ENCODE assay signal across 20 cellular contexts in genomic region chr7:30750010-30750409, GRCh38. TPM values are rescaled to one million over a fixed set of nuclear protein-coding genes. Genes with fewer than 3 reads are reported as not detected.
DNase-seq lines count a peak whose midpoint lies in the region; ATAC-seq and TF ChIP-seq lines count a peak whose summit lies in the region.
"Had no signal": no experiment of that assay in that cellular context is flagged by ENCODE, and none has a peak within 500 bp of the region (broad histone marks: within the 10 kb centered on the region; RNA-seq: fewer than 3 reads in every experiment).

No MANE protein-coding gene starts in this region.

- H3K4me1 ChIP-seq in Peyer's patch = peaks cover 0 to 31% (median 0%) of the 10 kb centered on the region in 4 donors
- no peaks in the 10 kb centered on the region for H3K4me1 ChIP-seq in colonic mucosa
- peaks cover 17% of the 10 kb centered on the region for H3K4me1 ChIP-seq in mesenchymal stem cell (ENCODE audit: control insufficient read depth, insufficient read depth, low read depth, low read length)
- H3K4me1 ChIP-seq in stomach smooth muscle (ENCODE audit: control insufficient read depth, insufficient read depth, low read length) = peaks cover 49% of the 10 kb centered on the region
- no peaks in the 10 kb centered on the region for H3K4me1 ChIP-seq in CD8-positive, alpha-beta memory T cell (ENCODE audit: insufficient read depth, low read length)

- peak overlapping the region; percentile 97 for H4K8ac ChIP-seq in mesenchymal stem cell (ENCODE audit: low read length)

- peak overlapping the region in 1 of 8 donors; percentile 39 for H3K27ac Mint-ChIP-seq in CD8-positive, alpha-beta memory T cell
- H3K27ac Mint-ChIP-seq: activated naive CD8-positive, alpha-beta T cell; natural killer cell; progenitor cell of endocrine pancreas had no signal

- no peak for TF ChIP-seq CTCF in Peyer's patch (IDR thresholded peaks at IDR 0.05)
- TF ChIP-seq CTCF in colonic mucosa (IDR thresholded peaks at IDR 0.05) = no peak
- no peak for TF ChIP-seq CTCF in omental fat pad (IDR thresholded peaks at IDR 0.05)

- H3K36me3 ChIP-seq in Peyer's patch = no peaks in the 10 kb centered on the region
- H3K36me3 ChIP-seq in colonic mucosa = no peaks in the 10 kb centered on the region
- H3K36me3 ChIP-seq in mesenchymal stem cell (ENCODE audit: control insufficient read depth in 1 of 2, insufficient read depth in 2 of 2, low read depth in 1 of 2, low read length in 2 of 2) = no peaks in the 10 kb centered on the region
- peaks cover 0 to 8% of the 10 kb centered on the region in 2 donors for H3K36me3 ChIP-seq in stomach smooth muscle (ENCODE audit: control insufficient read depth in 2 of 2, insufficient read depth in 2 of 2, low read length in 2 of 2)
- H3K36me3 ChIP-seq in CD8-positive, alpha-beta memory T cell (ENCODE audit: insufficient read depth, low read length) = no peaks in the 10 kb centered on the region
- H3K36me3 ChIP-seq: brain microvascular endothelial cell had no signal

- H3K27me3 Mint-ChIP-seq in CD8-positive, alpha-beta memory T cell = no peaks in the 10 kb centered on the region
- H3K27me3 Mint-ChIP-seq: activated naive CD8-positive, alpha-beta T cell; progenitor cell of endocrine pancreas had no signal

- no peak for TF ChIP-seq POLR2A in Peyer's patch (IDR thresholded peaks at IDR 0.05)

- POLR2A ChIA-PET in CD8-positive, alpha-beta memory T cell (lab: Charles Lee) = no interaction called here

- intact Hi-C loops in colonic mucosa (cut with DNase I) = no loop called here

- H3K14ac ChIP-seq in mesenchymal stem cell (ENCODE audit: low read length in 2 of 2) = no peak overlapping the region

- H3K9me3 ChIP-seq in Peyer's patch = no peaks in the 10 kb centered on the region
- no peaks in the 10 kb centered on the region for H3K9me3 ChIP-seq in colonic mucosa
- H3K9me3 ChIP-seq in mesenchymal stem cell (ENCODE audit: control insufficient read depth, low read length) = no peaks in the 10 kb centered on the region
- no peaks in the 10 kb centered on the region for H3K9me3 ChIP-seq in stomach smooth muscle (ENCODE audit: control insufficient read depth in 2 of 2, low read length in 2 of 2)
- H3K9me3 ChIP-seq in CD8-positive, alpha-beta memory T cell (ENCODE audit: low read length) = no peaks in the 10 kb centered on the region
- H3K9me3 ChIP-seq: testis had no signal

- CTCF ChIA-PET in CD8-positive, alpha-beta memory T cell (lab: Charles Lee) = interaction anchor here (2.2 kb wide), 1 partner anchor 10 kb away, joined by 8 read pairs; no protein-coding TSS in a partner anchor

- H3K4me3 ChIP-seq in Peyer's patch (no peak overlapping the region), colonic mucosa (no peak overlapping the region), mesenchymal stem cell (ENCODE audit: insufficient read depth in 1 of 2, low read depth in 1 of 2, low read length in 2 of 2) (no peak overlapping the region), stomach smooth muscle (ENCODE audit: low read length in 2 of 2) (no peak overlapping the region)
- H3K4me3 ChIP-seq in CD8-positive, alpha-beta memory T cell (ENCODE audit: low read length) = no peak overlapping the region
- H3K4me3 ChIP-seq: testis had no signal

- H2AFZ ChIP-seq in mesenchymal stem cell (ENCODE audit: low read depth, low read length) = no peak overlapping the region

- H3K23ac ChIP-seq in mesenchymal stem cell (ENCODE audit: low read length in 2 of 2) = no peak overlapping the region

- no peaks in the 10 kb centered on the region for H3K79me1 ChIP-seq in mesenchymal stem cell (replicated peaks; ENCODE audit: low read length, poor library complexity, severe bottlenecking)

- no peak overlapping the region for H2AK5ac ChIP-seq in mesenchymal stem cell (ENCODE audit: low read length, severe bottlenecking)

- peak overlapping the region; percentile 6 for H2BK15ac ChIP-seq in mesenchymal stem cell (ENCODE audit: low read depth, poor library complexity, severe bottlenecking)

- no peak overlapping the region for H3K4me2 ChIP-seq in mesenchymal stem cell (ENCODE audit: low read length, poor library complexity, severe bottlenecking)

- no peaks in the 10 kb centered on the region for H3K4me1 Mint-ChIP-seq in CD8-positive, alpha-beta memory T cell
- H3K4me1 Mint-ChIP-seq: natural killer cell had no signal

- no peaks in the 10 kb centered on the region for H3K27me3 ChIP-seq in Peyer's patch
- no peaks in the 10 kb centered on the region for H3K27me3 ChIP-seq in colonic mucosa
- no peaks in the 10 kb centered on the region for H3K27me3 ChIP-seq in mesenchymal stem cell (ENCODE audit: control insufficient read depth in 1 of 2, insufficient read depth in 1 of 2, low read length in 2 of 2)
- H3K27me3 ChIP-seq in stomach smooth muscle (ENCODE audit: control insufficient read depth in 1 of 2, insufficient read depth in 2 of 2, low read length in 2 of 2) = no peaks in the 10 kb centered on the region
- no peaks in the 10 kb centered on the region for H3K27me3 ChIP-seq in CD8-positive, alpha-beta memory T cell (ENCODE audit: insufficient read depth, low read length, poor library complexity, severe bottlenecking)
- H3K27me3 ChIP-seq: brain microvascular endothelial cell, testis had no signal

- H3K36me3 Mint-ChIP-seq in CD8-positive, alpha-beta memory T cell = no peaks in the 10 kb centered on the region
- H3K36me3 Mint-ChIP-seq: activated naive CD8-positive, alpha-beta T cell; natural killer cell had no signal

- H2BK120ac ChIP-seq in mesenchymal stem cell (ENCODE audit: low read depth, low read length) = peak overlapping the region; percentile 73

- peak overlapping the region; percentile 96 for H4K91ac ChIP-seq in mesenchymal stem cell (ENCODE audit: low read length)

- no peaks in the 10 kb centered on the region for H3K9me3 Mint-ChIP-seq in CD8-positive, alpha-beta memory T cell
- H3K9me3 Mint-ChIP-seq: natural killer cell had no signal

- WGBS in mesenchymal stem cell = 100% methylated on average over 2 of the region's 2 CpGs

- no peak overlapping the region for H2BK5ac ChIP-seq in mesenchymal stem cell (ENCODE audit: low read depth, low read length, poor library complexity, severe bottlenecking)

- DNase-seq in Peyer's patch (no peak), colonic mucosa (no peak), mesenchymal stem cell (no peak), omental fat pad (ENCODE audit: low spot score) (no peak), AG08395 (ENCODE audit: low spot score) (no peak)
- no peak for DNase-seq in CD8-positive, alpha-beta memory T cell
- DNase-seq: AML-193, brain microvascular endothelial cell, COR-L47, erythroblast, MV-4-11, natural killer cell, NCI-H2029 treated with DMSO at 0.1 percent for 48 hours had no signal

- peak overlapping the region; percentile 23 to 88 for H3K18ac ChIP-seq in mesenchymal stem cell (ENCODE audit: low read depth in 1 of 2, low read length in 2 of 2)

- no peak overlapping the region for H3K4me3 Mint-ChIP-seq in CD8-positive, alpha-beta memory T cell
- H3K4me3 Mint-ChIP-seq: activated naive CD8-positive, alpha-beta T cell; natural killer cell had no signal

- peak overlapping the region; percentile 82 to 87 for H3K4ac ChIP-seq in mesenchymal stem cell (ENCODE audit: low read depth in 1 of 2, low read length in 2 of 2)

- H3K9ac ChIP-seq in colonic mucosa (ENCODE audit: low read depth in 2 of 2, low read length in 2 of 2) (no peak overlapping the region), mesenchymal stem cell (ENCODE audit: low read length) (peak overlapping the region; percentile 68), stomach smooth muscle (ENCODE audit: low read length in 2 of 2) (no peak overlapping the region)

- ATAC-seq in SK-N-SH treated with all-trans-retinoic acid at 6 μM for 48 hours = no peak
- no peak for ATAC-seq in omental fat pad (ENCODE audit: low FRiP score)
- ATAC-seq: natural killer cell had no signal

- H3K27ac ChIP-seq in Peyer's patch (peak overlapping the region; percentile 15 to 83 (median 62)), colonic mucosa (peak overlapping the region; percentile 51), mesenchymal stem cell (ENCODE audit: low read length, poor library complexity, severe bottlenecking) (no peak overlapping the region), stomach smooth muscle (ENCODE audit: low read length) (peak overlapping the region; percentile 92)
- H3K27ac ChIP-seq in CD8-positive, alpha-beta memory T cell (ENCODE audit: low read depth, low read length) = no peak overlapping the region
- H3K27ac ChIP-seq: brain microvascular endothelial cell had no signal

- peak overlapping the region; percentile 46 to 95 for H2BK12ac ChIP-seq in mesenchymal stem cell (ENCODE audit: low read length in 2 of 2)

TF ChIP-seq in SK-N-SH treated with all-trans-retinoic acid at 6 μM for 48 hours, 23 proteins besides CTCF, POLR2A, EP300 and RAD21:
- TF ChIP-seq BACH2 (CRISPR knock-in tag; IDR thresholded peaks at IDR 0.05; ENCODE audit: borderline replicate concordance) (no peak), ZFP30 (CRISPR knock-in tag; IDR thresholded peaks at IDR 0.05) (no peak), PPARA (CRISPR knock-in tag; IDR thresholded peaks at IDR 0.05; ENCODE audit: borderline replicate concordance) (no peak), TCF4 (CRISPR knock-in tag; IDR thresholded peaks at IDR 0.05; ENCODE audit: borderline replicate concordance) (no peak), ZFP3 (CRISPR knock-in tag; IDR thresholded peaks at IDR 0.05) (no peak), ZNF70 (CRISPR knock-in tag; IDR thresholded peaks at IDR 0.05) (no peak), CSDC2 (CRISPR knock-in tag; IDR thresholded peaks at IDR 0.05) (no peak), RARB (CRISPR knock-in tag; IDR thresholded peaks at IDR 0.05) (no peak), ZC3H10 (CRISPR knock-in tag; IDR thresholded peaks at IDR 0.05) (no peak)

RNA-seq across cellular contexts. Expression of gene INMT, which starts 1.9 kb away (rescaled TPM):
- total RNA-seq in Peyer's patch (10 to 100 TPM in 1 of 4 donors, 1 to 10 TPM in 3; 3.1 to 24.8 (median 4.8) TPM), colonic mucosa (1 to 10 TPM; 2.3 to 6.0 TPM), omental fat pad (100 to 1,000 TPM; 156 to 545 (median 222) TPM)
- polyA plus RNA-seq in mesenchymal stem cell (2013, experiment 1 of 2) = 7.5 TPM
- 7.5 TPM for polyA plus RNA-seq in mesenchymal stem cell (2013, experiment 2 of 2)
- total RNA-seq in CD8-positive, alpha-beta memory T cell = under 1 TPM in 1 of 2 experiments, not detected in 1; 0.18 TPM
- polyA plus RNA-seq in CD8-positive, alpha-beta memory T cell = 0.08 TPM
- total RNA-seq: activated CD8-positive, alpha-beta memory T cell treated with anti-CD3 and anti-CD28 coated beads for 36 hours; NCI-H460 had no signal

RNA-seq across cellular contexts. Expression of gene MINDY4, which starts 21.2 kb away (rescaled TPM):
- 10 to 100 TPM in 1 of 4 donors, 1 to 10 TPM in 3; 3.9 to 19.8 (median 6.8) TPM for total RNA-seq in Peyer's patch
- total RNA-seq in colonic mucosa = 1 to 10 TPM; 2.2 to 4.2 TPM
- 2.6 TPM for polyA plus RNA-seq in mesenchymal stem cell (2013, experiment 1 of 2)
- 2.8 TPM for polyA plus RNA-seq in mesenchymal stem cell (2013, experiment 2 of 2)
- 1 to 10 TPM; 2.4 to 2.6 TPM for total RNA-seq in CD8-positive, alpha-beta memory T cell
- 1.0 TPM for polyA plus RNA-seq in CD8-positive, alpha-beta memory T cell
- total RNA-seq in omental fat pad = 10 to 100 TPM; 11.0 to 30.9 (median 18.9) TPM

Comparison
In these comparisons a context has a peak if more than half of its experiments do, and no peak if none do; other contexts are left out.
1. H3K27ac ChIP-seq: peak in Peyer's patch (4 of 4), colonic mucosa (single experiment) and stomach smooth muscle (single experiment); none in mesenchymal stem cell (single experiment) and CD8-positive, alpha-beta memory T cell (single experiment).
2. RNA of gene INMT, which starts 1.9 kb away (total RNA-seq): 156 to 545 TPM in omental fat pad; 3.1 to 24.8 TPM in Peyer's patch, 2.3 to 6.0 TPM in colonic mucosa and 0.18 TPM in CD8-positive, alpha-beta memory T cell; every median in the first group is over 4 times any median in the second.